8 cellular contexts compared by ENCODE assay signal in genomic region chr19:1618157-1619093, GRCh38. TPM values are rescaled to one million over a fixed set of nuclear protein-coding genes. Genes with fewer than 3 reads are reported as not detected.
A peak's percentile ranks its signal among the peaks of the same experiment; 100 is the strongest.
DNase-seq lines count a peak whose midpoint lies in the region; ATAC-seq and FAIRE-seq lines count a peak whose summit lies in the region.

No MANE protein-coding gene starts in this region.

- H3K4me3 ChIP-seq in iPS DF 6.9 (ENCODE audit: low read length), result no peak overlapping the region

- no peaks in the 10 kb centered on the region; the same call in 1 of the 2 replicates for H3K4me1 ChIP-seq in iPS DF 6.9 (ENCODE audit: control insufficient read depth, insufficient read depth, low read length)

- CTCF ChIA-PET in activated naive CD4-positive, alpha-beta T cell treated with anti-CD3 and anti-CD28 coated beads for 36 hours (lab: Charles Lee), result interaction anchor here (1.7 kb wide), 1 partner anchor 54 kb away, joined by 6 read pairs; no protein-coding TSS in a partner anchor

- no peaks in the 10 kb centered on the region for H3K9me3 Mint-ChIP-seq in IgD-negative memory B cell
- no peaks in the 10 kb centered on the region for H3K9me3 Mint-ChIP-seq in activated naive CD4-positive, alpha-beta T cell treated with anti-CD3 and anti-CD28 coated beads for 36 hours

- H3K27me3 ChIP-seq in iPS DF 6.9 (ENCODE audit: control insufficient read depth, insufficient read depth, low read length), result no peaks in the 10 kb centered on the region

- peaks cover 75% of the 10 kb centered on the region for H3K36me3 ChIP-seq in iPS DF 6.9 (ENCODE audit: control insufficient read depth, insufficient read depth, low read length)

- intact Hi-C loops in activated naive CD4-positive, alpha-beta T cell treated with anti-CD3 and anti-CD28 coated beads for 36 hours (cut with micrococcal nuclease), result no loop called here

- peaks cover 1% of the 10 kb centered on the region for H3K36me3 Mint-ChIP-seq in IgD-negative memory B cell
- H3K36me3 Mint-ChIP-seq in activated naive CD4-positive, alpha-beta T cell treated with anti-CD3 and anti-CD28 coated beads for 36 hours (ENCODE audit: low read depth), result peaks cover 21% of the 10 kb centered on the region

- H3K27ac ChIP-seq in iPS DF 6.9 (ENCODE audit: low read length), result no peak overlapping the region

- peak overlapping the region in 2 of 3 donors; percentile 54 to 91 for H3K27ac Mint-ChIP-seq in IgD-negative memory B cell
- H3K27ac Mint-ChIP-seq in activated naive CD4-positive, alpha-beta T cell treated with anti-CD3 and anti-CD28 coated beads for 36 hours, result peak overlapping the region; percentile 12

- no peak for FAIRE-seq in urothelium cell line (lab: Jason Lieb, UNC)

- peaks cover 18 to 21% (median 18%) of the 10 kb centered on the region in 3 donors for H3K4me1 Mint-ChIP-seq in IgD-negative memory B cell
- H3K4me1 Mint-ChIP-seq in activated naive CD4-positive, alpha-beta T cell treated with anti-CD3 and anti-CD28 coated beads for 36 hours (ENCODE audit: low read depth), result peaks cover 21% of the 10 kb centered on the region

- peak; percentile 30 for DNase-seq in EL
- peak; percentile 41 for DNase-seq in activated naive CD4-positive, alpha-beta T cell treated with anti-CD3 and anti-CD28 coated beads for 36 hours
- peak; percentile 39 for DNase-seq in iPS DF 6.9 (ENCODE audit: low read depth, low spot score)
- DNase-seq in urothelium cell line (ENCODE audit: low spot score), result peak; percentile 51
- DNase-seq in NCI-H345 (lab: John Stamatoyannopoulos, UW), result no peak
- no peak for DNase-seq in NCI-H524 treated with DMSO at 0.1 percent for 48 hours (lab: John Stamatoyannopoulos, UW)

- no peak for ATAC-seq in HG03159 (IDR thresholded peaks at IDR 0.05; ENCODE audit: unreplicated experiment)

- no peaks in the 10 kb centered on the region for H3K27me3 Mint-ChIP-seq in IgD-negative memory B cell
- H3K27me3 Mint-ChIP-seq in activated naive CD4-positive, alpha-beta T cell treated with anti-CD3 and anti-CD28 coated beads for 36 hours (ENCODE audit: low read depth), result no peaks in the 10 kb centered on the region

- WGBS in iPS DF 6.9 (ENCODE audit: insufficient coverage, insufficient read length), result no CpG with 5 or more reads among the region's 24 CpGs

- no peaks in the 10 kb centered on the region for H3K9me3 ChIP-seq in iPS DF 6.9 (ENCODE audit: control insufficient read depth, insufficient read depth, low read length)

- H3K4me3 Mint-ChIP-seq in IgD-negative memory B cell, result peak overlapping the region in 3 of 4 donors; percentile 20 to 82 (median 24)
- H3K4me3 Mint-ChIP-seq in activated naive CD4-positive, alpha-beta T cell treated with anti-CD3 and anti-CD28 coated beads for 36 hours, result no peak overlapping the region

RNA-seq across cellular contexts. Expression of gene UQCR11, which starts 13.2 kb away (rescaled TPM):
- polyA plus RNA-seq in IgD-negative memory B cell, result 487 TPM
- total RNA-seq in activated naive CD4-positive, alpha-beta T cell treated with anti-CD3 and anti-CD28 coated beads for 36 hours, result 100 to 1,000 TPM; 281 to 293 TPM

RNA-seq across cellular contexts. Expression of gene MBD3, which starts 25.8 kb away (rescaled TPM):
- polyA plus RNA-seq in IgD-negative memory B cell, result 16.4 TPM
- 10 to 100 TPM; 58.1 to 63.7 TPM for total RNA-seq in activated naive CD4-positive, alpha-beta T cell treated with anti-CD3 and anti-CD28 coated beads for 36 hours

RNA-seq across cellular contexts. Expression of gene TCF3, which starts 34.0 kb away (rescaled TPM):
- polyA plus RNA-seq in IgD-negative memory B cell, result 28.6 TPM
- 10 to 100 TPM; 84.8 to 86.7 TPM for total RNA-seq in activated naive CD4-positive, alpha-beta T cell treated with anti-CD3 and anti-CD28 coated beads for 36 hours

RNA-seq across cellular contexts. Expression of gene MEX3D, which starts 50.3 kb away (rescaled TPM):
- polyA plus RNA-seq in IgD-negative memory B cell, result 0.13 TPM
- 1 to 10 TPM; 2.0 to 2.1 TPM for total RNA-seq in activated naive CD4-positive, alpha-beta T cell treated with anti-CD3 and anti-CD28 coated beads for 36 hours

Comparison
In these comparisons a context has a peak if more than half of its experiments do, and no peak if none do; other contexts are left out.
1. DNase-seq: peak in EL (single experiment), activated naive CD4-positive, alpha-beta T cell treated with anti-CD3 and anti-CD28 coated beads for 36 hours (single experiment), iPS DF 6.9 (single experiment) and urothelium cell line (single experiment); none in NCI-H345 (single experiment) and NCI-H524 treated with DMSO at 0.1 percent for 48 hours (single experiment).